Comparison of ENCODE assay signal across 28 cellular contexts in the genomic region with DNA sequence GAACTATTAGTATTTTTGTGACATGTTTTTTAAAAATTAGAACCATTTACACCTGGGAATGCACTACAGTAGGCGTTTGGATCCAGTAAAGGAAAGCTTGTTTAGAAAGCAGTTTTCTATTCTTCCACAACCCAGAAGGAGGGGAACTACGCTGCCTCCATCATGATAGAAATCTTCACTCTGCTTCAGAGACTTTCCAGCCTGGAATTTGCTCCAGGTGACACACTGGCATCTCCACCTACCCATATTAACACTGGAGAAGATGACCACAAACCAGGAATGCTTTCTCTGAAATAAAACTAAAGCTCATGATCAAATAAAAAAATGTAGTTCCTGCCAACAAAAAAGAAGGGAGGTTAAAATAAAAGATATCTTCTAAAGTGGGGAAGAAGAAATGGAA.
"Had no signal": no experiment of that assay in that cellular context is flagged by ENCODE, and none has a peak within 500 bp of the region (broad histone marks: within the 10 kb centered on the region; RNA-seq: fewer than 3 reads in every experiment).

No MANE protein-coding gene starts in this region.

- H3K9me3 ChIP-seq: neutrophil, pancreas, prostate gland, right lobe of liver, sigmoid colon, stomach, thoracic aorta, thyroid gland, upper lobe of right lung, uterus had no signal

- H3K4me1 Mint-ChIP-seq: naive thymus-derived CD8-positive, alpha-beta T cell; nephron progenitor cell; stimulated activated effector memory CD8-positive, alpha-beta T cell treated with anti-CD3 and anti-CD28 coated beads, Interleukin-12 subunit alpha, Interleukin-12 subunit beta, amount 100 ng/mL, for 72 hours; stimulated activated naive B cell treated with anti-CD40 and anti-IgM and Interleukin-4, amounts not matched to agents 10 μg/mL and 1 μg/mL and 100 μg/mL, for 72 hours had no signal

- H3K27me3 Mint-ChIP-seq: stimulated activated naive CD8-positive, alpha-beta T cell treated with anti-CD3 and anti-CD28 coated beads, Interleukin-15, Interleukin-2, amounts not matched to agents 100 ng/mL and 50 ng/mL, for 24 hours had no signal

- H3K27ac ChIP-seq: neutrophil, pancreas, prostate gland, right lobe of liver, sigmoid colon, stomach, thoracic aorta, thyroid gland, tibial nerve, upper lobe of right lung, uterus had no signal

- H3K27me3 ChIP-seq: neutrophil, pancreas, right lobe of liver, sigmoid colon, stomach, thyroid gland, tibial nerve, upper lobe of right lung, uterus had no signal

- H3K9me3 Mint-ChIP-seq: naive thymus-derived CD8-positive, alpha-beta T cell; natural killer cell treated with Interleukin-12 subunit alpha and Interleukin-12 subunit beta and Interleukin-15 and Interleukin-18, amount 100 ng/mL, for 72 hours; neural crest cell; stimulated activated effector memory CD8-positive, alpha-beta T cell treated with anti-CD3 and anti-CD28 coated beads, Interleukin-12 subunit alpha, Interleukin-12 subunit beta, amount 100 ng/mL, for 72 hours; stimulated activated naive CD8-positive, alpha-beta T cell treated with anti-CD3 and anti-CD28 coated beads, Interleukin-15, Interleukin-2, amounts not matched to agents 100 ng/mL and 50 ng/mL, for 24 hours; type B pancreatic cell had no signal

- H3K27ac Mint-ChIP-seq: naive thymus-derived CD8-positive, alpha-beta T cell; natural killer cell treated with Interleukin-12 subunit alpha and Interleukin-12 subunit beta and Interleukin-15 and Interleukin-18, amount 100 ng/mL, for 72 hours; nephron progenitor cell; stimulated activated effector memory CD8-positive, alpha-beta T cell treated with anti-CD3 and anti-CD28 coated beads, Interleukin-12 subunit alpha, Interleukin-12 subunit beta, amount 100 ng/mL, for 72 hours; stimulated activated naive B cell treated with anti-CD40 and anti-IgM and Interleukin-4, amounts not matched to agents 10 μg/mL and 1 μg/mL and 100 μg/mL, for 72 hours; stimulated activated naive CD8-positive, alpha-beta T cell treated with anti-CD3 and anti-CD28 coated beads, Interleukin-15, Interleukin-2, amounts not matched to agents 100 ng/mL and 50 ng/mL, for 24 hours; type B pancreatic cell had no signal

- DNase-seq: naive thymus-derived CD8-positive, alpha-beta T cell; nephron progenitor cell; nucleus accumbens; retina; right cardiac atrium; right lobe of liver; sigmoid colon; small intestine; stimulated activated CD4-positive, alpha-beta T cell treated with anti-CD3 and anti-CD28 coated beads, Interleukin-15, amount 100 ng/mL, for 24 hours; stimulated activated CD4-positive, alpha-beta T cell treated with anti-CD3 and anti-CD28 coated beads, Interleukin-2, amount 100 ng/mL, for 24 hours; stimulated activated CD4-positive, alpha-beta T cell treated with anti-CD3 and anti-CD28 coated beads, Interleukin-2, amount 100 ng/mL, for 48 hours; stimulated activated CD4-positive, alpha-beta T cell treated with anti-CD3 and anti-CD28 coated beads, Interleukin-4, amount 100 ng/mL, for 24 hours; stimulated activated naive B cell treated with anti-CD40 and anti-IgM and Interleukin-4, amounts not matched to agents 10 μg/mL and 1 μg/mL and 100 μg/mL, for 72 hours; stimulated activated naive CD4-positive, alpha-beta T cell treated with Interleukin-2 at 50 U/mL for 16 hours; thyroid gland; upper lobe of right lung; uterus had no signal

- ATAC-seq: naive thymus-derived CD8-positive, alpha-beta T cell; natural killer cell treated with Interleukin-12 subunit alpha and Interleukin-12 subunit beta and Interleukin-15 and Interleukin-18, amount 100 ng/mL, for 72 hours; pancreas; right cardiac atrium; right lobe of liver; stimulated activated effector memory CD8-positive, alpha-beta T cell treated with anti-CD3 and anti-CD28 coated beads, Interleukin-12 subunit alpha, Interleukin-12 subunit beta, amount 100 ng/mL, for 72 hours; stimulated activated naive B cell treated with anti-CD40 and anti-IgM and Interleukin-4, amounts not matched to agents 10 μg/mL and 1 μg/mL and 100 μg/mL, for 72 hours; upper lobe of right lung had no signal

- H3K4me3 ChIP-seq: pancreas, prostate gland, right lobe of liver, sigmoid colon, stomach, thoracic aorta, thyroid gland, tibial nerve, upper lobe of right lung, uterus had no signal

- H3K4me3 Mint-ChIP-seq: naive thymus-derived CD8-positive, alpha-beta T cell; natural killer cell treated with Interleukin-12 subunit alpha and Interleukin-12 subunit beta and Interleukin-15 and Interleukin-18, amount 100 ng/mL, for 72 hours; nephron progenitor cell; neural crest cell; stimulated activated effector memory CD8-positive, alpha-beta T cell treated with anti-CD3 and anti-CD28 coated beads, Interleukin-12 subunit alpha, Interleukin-12 subunit beta, amount 100 ng/mL, for 72 hours; stimulated activated naive B cell treated with anti-CD40 and anti-IgM and Interleukin-4, amounts not matched to agents 10 μg/mL and 1 μg/mL and 100 μg/mL, for 72 hours; stimulated activated naive CD8-positive, alpha-beta T cell treated with anti-CD3 and anti-CD28 coated beads, Interleukin-15, Interleukin-2, amounts not matched to agents 100 ng/mL and 50 ng/mL, for 24 hours; type B pancreatic cell had no signal

- H3K36me3 ChIP-seq: neutrophil, pancreas, prostate gland, right lobe of liver, sigmoid colon, stomach, thyroid gland, tibial nerve, upper lobe of right lung, uterus had no signal

- H3K4me1 ChIP-seq: pancreas, prostate gland, right lobe of liver, stomach, tibial nerve, upper lobe of right lung, uterus had no signal

- H3K36me3 Mint-ChIP-seq: naive thymus-derived CD8-positive, alpha-beta T cell; natural killer cell treated with Interleukin-12 subunit alpha and Interleukin-12 subunit beta and Interleukin-15 and Interleukin-18, amount 100 ng/mL, for 72 hours; stimulated activated effector memory CD8-positive, alpha-beta T cell treated with anti-CD3 and anti-CD28 coated beads, Interleukin-12 subunit alpha, Interleukin-12 subunit beta, amount 100 ng/mL, for 72 hours; type B pancreatic cell had no signal
